ENCODE assay signal across 1 cellular context in genomic region chr1:154971341-154971998, GRCh38.
TF ChIP-seq lines count a peak whose summit lies in the region.

No MANE protein-coding gene starts in this region.

TF ChIP-seq in GM12878, 131 proteins besides CTCF, POLR2A, EP300 and RAD21:
- no peak for TF ChIP-seq NR2F1 (conservative IDR thresholded peaks at IDR 0.05)
- 0 out of 2 replicates have a peak, but pooled peaks have one; percentile 26 for TF ChIP-seq MLLT1 (IDR thresholded peaks at IDR 0.05)
- no peak for TF ChIP-seq USF1 (IDR thresholded peaks at IDR 0.05; ENCODE audit: borderline replicate concordance, extremely low read length, insufficient read depth, low read depth, low read length)
- no peak for TF ChIP-seq BRCA1 (IDR thresholded peaks at IDR 0.05; ENCODE audit: low read depth, low read length)
- TF ChIP-seq MEF2B (IDR thresholded peaks at IDR 0.05; ENCODE audit: partially characterized antibody, poor library complexity, severe bottlenecking): no peak
- no peak for TF ChIP-seq SP1 (IDR thresholded peaks at IDR 0.05; ENCODE audit: low read depth, low read length)
